Comparison of ENCODE assay signal across 10 cellular contexts in genomic region chr3:143158549-143158988, GRCh38. TPM values are rescaled to one million over a fixed set of nuclear protein-coding genes. Genes with fewer than 3 reads are reported as not detected.
DNase-seq lines count a peak whose midpoint lies in the region; ATAC-seq lines count a peak whose summit lies in the region.
"Had no signal": no experiment of that assay in that cellular context is flagged by ENCODE, and none has a peak within 500 bp of the region (broad histone marks: within the 10 kb centered on the region; RNA-seq: fewer than 3 reads in every experiment).

No MANE protein-coding gene starts in this region.

- ATAC-seq in GM18520 (IDR thresholded peaks at IDR 0.05; ENCODE audit: unreplicated experiment) (peak; percentile 47), GM21619 (IDR thresholded peaks at IDR 0.05; ENCODE audit: unreplicated experiment) (peak; percentile 82), HG03571 (IDR thresholded peaks at IDR 0.05; ENCODE audit: unreplicated experiment) (peak; percentile 74)
- ATAC-seq in naive thymus-derived CD4-positive, alpha-beta T cell = peak; percentile 52

- no peaks in the 10 kb centered on the region for H3K27me3 ChIP-seq in naive thymus-derived CD4-positive, alpha-beta T cell (ENCODE audit: control insufficient read depth in 2 of 2, insufficient read depth in 2 of 2, low read length in 2 of 2)
- no peaks in the 10 kb centered on the region for H3K27me3 ChIP-seq in H7 (ENCODE audit: control insufficient read depth, insufficient read depth, low read length)
- H3K27me3 ChIP-seq: upper lobe of right lung had no signal

- intact Hi-C loops in naive thymus-derived CD4-positive, alpha-beta T cell (cut with micrococcal nuclease) = no loop called here

- H3K4me1 Mint-ChIP-seq in naive thymus-derived CD4-positive, alpha-beta T cell = peaks cover 13 to 35% (median 28%) of the 10 kb centered on the region in 7 donors

- H3K4me3 Mint-ChIP-seq in naive thymus-derived CD4-positive, alpha-beta T cell = no peak overlapping the region

- H3K27me3 Mint-ChIP-seq in naive thymus-derived CD4-positive, alpha-beta T cell = no peaks in the 10 kb centered on the region

- no peak overlapping the region for H3K27ac Mint-ChIP-seq in naive thymus-derived CD4-positive, alpha-beta T cell
- H3K27ac Mint-ChIP-seq: progenitor cell of endocrine pancreas had no signal

- no peak for DNase-seq in naive thymus-derived CD4-positive, alpha-beta T cell
- DNase-seq in GF-D8 (lab: John Stamatoyannopoulos, UW) = no peak
- no peak for DNase-seq in NCI-H2081 treated with DMSO at 0.1 percent for 48 hours (lab: John Stamatoyannopoulos, UW)
- no peak for DNase-seq in H7
- DNase-seq: effector CD4-positive, alpha-beta T cell; upper lobe of right lung had no signal

- CTCF ChIA-PET in naive thymus-derived CD4-positive, alpha-beta T cell (lab: Charles Lee) = no interaction called here

- no peak overlapping the region for H3K27ac ChIP-seq in naive thymus-derived CD4-positive, alpha-beta T cell (ENCODE audit: low read depth, low read length)
- H3K27ac ChIP-seq: upper lobe of right lung had no signal

- H3K9me3 ChIP-seq in naive thymus-derived CD4-positive, alpha-beta T cell (ENCODE audit: control insufficient read depth in 2 of 3, low read length in 3 of 3) = no peaks in the 10 kb centered on the region
- H3K9me3 ChIP-seq: upper lobe of right lung had no signal

- no peaks in the 10 kb centered on the region for H3K9me3 Mint-ChIP-seq in naive thymus-derived CD4-positive, alpha-beta T cell

- no peak overlapping the region for H3K4me3 ChIP-seq in naive thymus-derived CD4-positive, alpha-beta T cell (ENCODE audit: low read length)
- no peak overlapping the region for H3K4me3 ChIP-seq in H7 (ENCODE audit: insufficient read depth, low read depth, low read length)
- H3K4me3 ChIP-seq: upper lobe of right lung had no signal

- peaks cover 0 to 4% (median 0%) of the 10 kb centered on the region in 5 donors for H3K36me3 Mint-ChIP-seq in naive thymus-derived CD4-positive, alpha-beta T cell

- peaks cover 0 to 7% of the 10 kb centered on the region in 2 donors for H3K4me1 ChIP-seq in naive thymus-derived CD4-positive, alpha-beta T cell (ENCODE audit: control insufficient read depth in 2 of 2, insufficient read depth in 2 of 2, low read length in 2 of 2)
- H3K4me1 ChIP-seq: upper lobe of right lung had no signal

- H3K36me3 ChIP-seq in naive thymus-derived CD4-positive, alpha-beta T cell (ENCODE audit: control insufficient read depth in 2 of 3, insufficient read depth in 3 of 3, low read length in 3 of 3) = no peaks in the 10 kb centered on the region
- no peaks in the 10 kb centered on the region for H3K36me3 ChIP-seq in H7 (replicated peaks; ENCODE audit: control insufficient read depth, insufficient read depth, low read length)
- H3K36me3 ChIP-seq: upper lobe of right lung had no signal

- POLR2A ChIA-PET in naive thymus-derived CD4-positive, alpha-beta T cell (lab: Charles Lee) = interaction anchor here (1.7 kb wide), 1 partner anchor 8 kb away, joined by 4 read pairs; no protein-coding TSS in a partner anchor

RNA-seq across cellular contexts. Expression of gene CHST2, which starts 39.0 kb away (rescaled TPM):
- total RNA-seq in naive thymus-derived CD4-positive, alpha-beta T cell = 10 to 100 TPM in 1 of 5 experiments, 1 to 10 TPM in 4; 3.4 to 12.3 (median 4.5) TPM
- 10 to 100 TPM in 1 of 2 donors, 1 to 10 TPM in 1; 6.6 to 11.5 TPM for polyA plus RNA-seq in naive thymus-derived CD4-positive, alpha-beta T cell
- total RNA-seq in H7 (2014; rRNA removed; shearing (Covaris generic)) = 99.4 and 122 TPM in 2 replicates
